ENCODE assay signal across 15 cellular contexts in the genomic region with DNA sequence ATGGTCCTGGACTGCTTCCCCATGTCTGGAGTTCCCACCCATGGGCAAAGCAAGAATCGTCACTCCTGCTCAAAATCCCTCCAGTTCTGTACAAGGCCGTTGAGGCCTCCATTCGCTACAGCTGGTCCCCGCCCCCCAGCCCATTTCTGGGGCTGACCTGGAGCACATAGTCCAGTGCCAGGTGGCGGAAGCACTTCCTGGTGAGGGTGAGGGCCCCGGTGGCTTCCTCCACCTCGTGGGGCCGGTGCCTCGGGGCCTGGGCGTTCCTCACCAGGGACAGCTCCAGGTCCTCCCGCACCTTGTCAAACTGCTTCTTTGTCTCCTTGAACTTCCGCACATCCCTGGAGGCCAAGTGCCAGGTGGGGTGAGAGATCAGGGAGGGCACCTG. TPM values are rescaled to one million over a fixed set of nuclear protein-coding genes. Genes with fewer than 3 reads are reported as not detected.
DNase-seq lines count a peak whose midpoint lies in the region; ATAC-seq and TF ChIP-seq lines count a peak whose summit lies in the region.
"Had no signal": no experiment of that assay in that cellular context is flagged by ENCODE, and none has a peak within 500 bp of the region (broad histone marks: within the 10 kb centered on the region; RNA-seq: fewer than 3 reads in every experiment).

No MANE protein-coding gene starts in this region.

- no peak overlapping the region for H3K27ac Mint-ChIP-seq in HFFc6
- peak overlapping the region; percentile 90 for H3K27ac Mint-ChIP-seq in glutamatergic neuron (ENCODE audit: unreplicated experiment)

- H3K27me3 Mint-ChIP-seq in HFFc6 (ENCODE audit: insufficient read depth) (peaks cover 2% of the 10 kb centered on the region; the same call in 1 of the 2 replicates), glutamatergic neuron (ENCODE audit: unreplicated experiment) (peaks cover 36% of the 10 kb centered on the region)

- no peak overlapping the region for H3K27ac ChIP-seq in A673 (ENCODE audit: low read depth, low read length, poor library complexity, severe bottlenecking)
- H3K27ac ChIP-seq in RWPE2 (ENCODE audit: poor library complexity, severe bottlenecking) = no peak overlapping the region
- H3K27ac ChIP-seq: BLaER1 treated with 17β-estradiol and CSF1 and Interleukin-3, amounts not matched to agents 10 nM and 100 nM; SK-N-MC had no signal

- H3K4me1 Mint-ChIP-seq in HFFc6 (ENCODE audit: low read depth) = peaks cover 10% of the 10 kb centered on the region
- H3K4me1 Mint-ChIP-seq in glutamatergic neuron (ENCODE audit: low read depth, unreplicated experiment) = peaks cover 6% of the 10 kb centered on the region

- H3K27me3 ChIP-seq in A673 (replicated peaks; ENCODE audit: insufficient read depth, low read depth, low read length, poor library complexity) (no peaks in the 10 kb centered on the region), RWPE2 (ENCODE audit: insufficient read depth, poor library complexity, severe bottlenecking) (no peaks in the 10 kb centered on the region)
- H3K27me3 ChIP-seq: BLaER1 treated with 17β-estradiol and CSF1 and Interleukin-3, amounts not matched to agents 10 nM and 100 nM had no signal

- H3K9me3 Mint-ChIP-seq in HFFc6 (no peaks in the 10 kb centered on the region), glutamatergic neuron (ENCODE audit: unreplicated experiment) (peaks cover 21% of the 10 kb centered on the region)

- CTCF ChIA-PET in A673 (lab: Charles Lee) = no interaction called here

- H3K4me3 Mint-ChIP-seq in HFFc6 (no peak overlapping the region), glutamatergic neuron (ENCODE audit: unreplicated experiment) (no peak overlapping the region)

- H3K4me1 ChIP-seq in A673 (ENCODE audit: insufficient read depth, low read length, poor library complexity, severe bottlenecking) (peaks cover 16% of the 10 kb centered on the region), RWPE2 (ENCODE audit: insufficient read depth, poor library complexity, severe bottlenecking) (peaks cover 23% of the 10 kb centered on the region)

- no peak overlapping the region for H3K4me3 ChIP-seq in A673 (ENCODE audit: low read depth, low read length, poor library complexity, severe bottlenecking)
- no peak overlapping the region for H3K4me3 ChIP-seq in RWPE2 (ENCODE audit: severe bottlenecking)
- H3K4me3 ChIP-seq: BLaER1 treated with 17β-estradiol and CSF1 and Interleukin-3, amounts not matched to agents 10 nM and 100 nM; SK-N-MC had no signal

- TF ChIP-seq CTCF in A673 (conservative IDR thresholded peaks at IDR 0.05; ENCODE audit: low read depth, low read length) = peak; percentile 9; the same call in 1 of the 2 replicates
- TF ChIP-seq CTCF in HFFc6 (IDR thresholded peaks at IDR 0.05) = peak; percentile 25; the same call in 1 of the 2 replicates
- peak; percentile 40 for TF ChIP-seq CTCF in RWPE2 (IDR thresholded peaks at IDR 0.05; ENCODE audit: poor library complexity, severe bottlenecking)
- peak; percentile 13 for TF ChIP-seq CTCF in glutamatergic neuron (IDR thresholded peaks at IDR 0.05; ENCODE audit: partially characterized antibody, unreplicated experiment)

- POLR2A ChIA-PET in A673 (lab: Charles Lee; ENCODE audit: low non-redundant PET) = no interaction called here

- H3K36me3 ChIP-seq in A673 (ENCODE audit: insufficient read depth, low read length, poor library complexity, severe bottlenecking) (no peaks in the 10 kb centered on the region), RWPE2 (ENCODE audit: low read depth) (no peaks in the 10 kb centered on the region)

- H3K9me3 ChIP-seq in A673 (ENCODE audit: low read depth, low read length, poor library complexity, severe bottlenecking) = no peaks in the 10 kb centered on the region
- H3K9me3 ChIP-seq in RWPE2 (ENCODE audit: severe bottlenecking) = no peaks in the 10 kb centered on the region
- H3K9me3 ChIP-seq: BLaER1 treated with 17β-estradiol and CSF1 and Interleukin-3, amounts not matched to agents 10 nM and 100 nM had no signal

- no peak for ATAC-seq in RWPE2 (ENCODE audit: low read depth)
- no peak for ATAC-seq in GM21390 (IDR thresholded peaks at IDR 0.05; ENCODE audit: unreplicated experiment)
- ATAC-seq in HG03432 (IDR thresholded peaks at IDR 0.05; ENCODE audit: unreplicated experiment) = no peak
- ATAC-seq: Right ventricle myocardium inferior had no signal

- intact Hi-C loops in A673 (cut with micrococcal nuclease; ENCODE audit: unreplicated experiment) = loop anchor here (10.0 kb wide), 1 partner anchor 276 kb away; the partner anchor contains the start of gene AGRN

- no TSS peak for BruUV-seq in A673 (replicated peaks; lab: Mats Ljungman, UMichigan)

- no peak for DNase-seq in A673 (ENCODE audit: low spot score)
- DNase-seq in HFFc6 = no peak
- no peak for DNase-seq in RWPE2 (ENCODE audit: low spot score)
- DNase-seq in glutamatergic neuron = peak; percentile 16
- no peak for DNase-seq in DMS53 (lab: John Stamatoyannopoulos, UW)
- DNase-seq in cortex of kidney (lab: John Stamatoyannopoulos, UW) = no peak
- DNase-seq: COR-L47; NCI-H187; NCI-H446; NK-92 treated with Interleukin-12 subunit alpha and Interleukin-12 subunit beta, amount 100 ng/mL, for 24 hours had no signal

- H3K36me3 Mint-ChIP-seq in HFFc6 (ENCODE audit: low read depth) = no peaks in the 10 kb centered on the region
- H3K36me3 Mint-ChIP-seq in glutamatergic neuron (ENCODE audit: unreplicated experiment) = no peaks in the 10 kb centered on the region

RNA-seq across cellular contexts. Expression of gene ACAP3, which starts 7.4 kb away (rescaled TPM):
- total RNA-seq in A673 (2021) (67.6 and 71.9 TPM in 2 replicates), glutamatergic neuron (ENCODE audit: unreplicated experiment) (1,099 TPM)
- 10 to 100 TPM; 39.4 to 50.8 (median 42.6) TPM for total RNA-seq in HFFc6 (2021; fragmentation: NEBNext Ultra II Directional; extraction: Animal tissue kit (Norgen Biotek cat#: 25700))

RNA-seq across cellular contexts. Expression of gene PUSL1, which starts 8.1 kb away (rescaled TPM):
- total RNA-seq in A673 (2021) (28.5 and 31.3 TPM in 2 replicates), glutamatergic neuron (ENCODE audit: unreplicated experiment) (45.5 TPM)
- total RNA-seq in HFFc6 (2021; fragmentation: NEBNext Ultra II Directional; extraction: Animal tissue kit (Norgen Biotek cat#: 25700)) = 10 to 100 TPM; 23.5 to 28.7 (median 25.6) TPM

RNA-seq across cellular contexts. Expression of gene SCNN1D, which starts 20.1 kb away (rescaled TPM):
- total RNA-seq in A673 (2021) (4.5 and 13.0 TPM in 2 replicates), glutamatergic neuron (ENCODE audit: unreplicated experiment) (8.4 TPM)
- 1 to 10 TPM; 1.4 to 3.0 (median 2.0) TPM for total RNA-seq in HFFc6 (2021; fragmentation: NEBNext Ultra II Directional; extraction: Animal tissue kit (Norgen Biotek cat#: 25700))

RNA-seq across cellular contexts. Expression of gene INTS11, which starts 24.1 kb away (rescaled TPM):
- total RNA-seq in A673 (2021) = 156 and 182 TPM in 2 replicates
- 10 to 100 TPM; 65.6 to 78.3 (median 69.8) TPM for total RNA-seq in HFFc6 (2021; fragmentation: NEBNext Ultra II Directional; extraction: Animal tissue kit (Norgen Biotek cat#: 25700))
- 147 TPM for total RNA-seq in glutamatergic neuron (ENCODE audit: unreplicated experiment)

RNA-seq across cellular contexts. Expression of gene CPTP, which starts 24.3 kb away (rescaled TPM):
- total RNA-seq in A673 (2021) = 17.0 and 20.8 TPM in 2 replicates
- total RNA-seq in HFFc6 (2021; fragmentation: NEBNext Ultra II Directional; extraction: Animal tissue kit (Norgen Biotek cat#: 25700)) = 10 to 100 TPM; 24.6 to 31.5 (median 26.6) TPM
- total RNA-seq in glutamatergic neuron (ENCODE audit: unreplicated experiment) = 18.7 TPM

Comparison
In these comparisons a context has a peak if more than half of its experiments do, and no peak if none do; other contexts are left out.
1. RNA of gene ACAP3, which starts 7.4 kb away (total RNA-seq): 1,099 TPM in glutamatergic neuron (single experiment); 67.6 to 71.9 TPM in A673 and 39.4 to 50.8 TPM in HFFc6; every median in the first group is over 10 times any median in the second.
2. Peak in every context shown above with its lines, with median percentiles within 50 percentile points of each other: CTCF ChIP-seq.